32 cellular contexts compared by ENCODE assay signal in the genomic region with DNA sequence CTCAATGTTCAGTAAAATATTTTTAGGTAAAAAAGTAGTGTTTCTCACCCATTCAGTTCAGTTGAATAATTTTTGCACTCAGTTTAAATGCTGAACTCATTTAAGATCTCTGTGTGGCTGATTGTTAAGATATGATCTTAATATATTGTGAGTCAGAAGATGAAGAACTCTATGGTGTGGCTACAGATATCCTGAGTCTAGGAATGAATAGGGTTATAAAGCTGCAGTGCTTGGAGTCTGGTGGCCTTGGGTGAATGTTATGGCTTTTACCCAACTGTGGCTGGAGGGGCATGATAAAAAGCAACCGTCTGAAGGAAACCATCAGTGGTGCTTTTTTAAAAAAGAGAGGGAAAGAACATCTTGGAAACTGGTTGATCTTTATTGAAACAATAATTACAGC.
"Had no signal": no experiment of that assay in that cellular context is flagged by ENCODE, and none has a peak within 500 bp of the region (broad histone marks: within the 10 kb centered on the region; RNA-seq: fewer than 3 reads in every experiment).

No MANE protein-coding gene starts in this region.

- H3K4me3 ChIP-seq: breast epithelium, cardiac muscle cell, colonic mucosa, esophagus squamous epithelium, gastroesophageal sphincter, heart right ventricle had no signal

- H3K36me3 ChIP-seq: breast epithelium, cardiac muscle cell, colonic mucosa, WERI-Rb-1 had no signal

- DNase-seq: activated B cell treated with CpG ODN at 0.5 μM for 24 hours; activated CD4-positive, alpha-beta T cell treated with anti-CD3 and anti-CD28 coated beads for 48 hours; activated CD4-positive, alpha-beta T cell treated with anti-CD3 and anti-CD28 coated beads, Interleukin-2, amount 50 U/mL, for 1 hour; activated CD4-positive, alpha-beta T cell treated with anti-CD3 and anti-CD28 coated beads, Interleukin-2, amount 50 U/mL, for 48 hours; activated CD8-positive, alpha-beta memory T cell treated with anti-CD3 and anti-CD28 coated beads for 24 hours; activated CD8-positive, alpha-beta T cell treated with anti-CD3 and anti-CD28 coated beads for 36 hours; activated effector memory CD4-positive, alpha-beta T cell treated with anti-CD3 and anti-CD28 coated beads, Interleukin-2, amount 50 U/mL, for 16 hours; activated naive CD4-positive, alpha-beta T cell treated with anti-CD3 and anti-CD28 coated beads for 36 hours; activated naive CD8-positive, alpha-beta T cell treated with anti-CD3 and anti-CD28 coated beads, Interleukin-2, amount 10 ng/mL, durations not matched to agents 7 days and 5 days; activated T-cell treated with anti-CD3 and anti-CD28 coated beads, Interleukin-2, amount 50 U/mL, for 4 hours; amniotic stem cell; anterior cingulate cortex; central memory CD4-positive, alpha-beta T cell; cerebellar nuclear complex; colonic mucosa; effector CD8-positive, alpha-beta T cell; esophagus squamous epithelium; foreskin melanocyte; heart right ventricle; T-helper 1 cell; T-helper 17 cell; T1000; WERI-Rb-1 had no signal

- H3K4me1 Mint-ChIP-seq: activated B cell treated with CpG ODN at 0.5 μM for 24 hours; activated naive CD8-positive, alpha-beta T cell treated with anti-CD3 and anti-CD28 coated beads, Interleukin-2, amount 10 ng/mL, durations not matched to agents 7 days and 5 days; brain had no signal

- H3K27ac ChIP-seq: breast epithelium, cardiac muscle cell, colonic mucosa, epithelial cell of prostate, esophagus squamous epithelium, gastroesophageal sphincter, heart right ventricle, WERI-Rb-1 had no signal

- H3K27ac Mint-ChIP-seq: activated B cell treated with CpG ODN at 0.5 μM for 24 hours; activated CD8-positive, alpha-beta T cell treated with anti-CD3 and anti-CD28 coated beads for 36 hours; activated naive CD4-positive, alpha-beta T cell treated with anti-CD3 and anti-CD28 coated beads for 36 hours; activated naive CD4-positive, alpha-beta T cell treated with anti-CD3 and anti-CD28 coated beads, Interleukin-2, amount 50 U/mL, for 72 hours; activated naive CD8-positive, alpha-beta T cell treated with anti-CD3 and anti-CD28 coated beads, Interleukin-2, amount 10 ng/mL, durations not matched to agents 7 days and 5 days; activated T-helper 2 cell treated with anti-CD3 and anti-CD28 coated beads, Interferon-gamma antibody, Interleukin-2, Interleukin-4, amounts not matched to agents 10 μg/mL and 5 μg/mL and 100 μg/mL, durations not matched to agents 14 hours and 24 hours and 36 hours; brain; T-helper 17 cell; T-helper 2 cell treated with Interferon-gamma antibody and Interleukin-4, amounts not matched to agents 5 μg/mL and 100 μg/mL, for 36 hours had no signal

- H3K36me3 Mint-ChIP-seq: activated naive CD4-positive, alpha-beta T cell treated with anti-CD3 and anti-CD28 coated beads, Interleukin-2, amount 50 U/mL, for 72 hours; activated naive CD8-positive, alpha-beta T cell treated with anti-CD3 and anti-CD28 coated beads, Interleukin-2, amount 10 ng/mL, durations not matched to agents 7 days and 5 days had no signal

- H3K9me3 Mint-ChIP-seq: activated B cell treated with CpG ODN at 0.5 μM for 24 hours; activated CD8-positive, alpha-beta T cell treated with anti-CD3 and anti-CD28 coated beads for 36 hours; activated naive CD4-positive, alpha-beta T cell treated with anti-CD3 and anti-CD28 coated beads for 36 hours; activated naive CD4-positive, alpha-beta T cell treated with anti-CD3 and anti-CD28 coated beads, Interleukin-2, amount 50 U/mL, for 72 hours; activated naive CD8-positive, alpha-beta T cell treated with anti-CD3 and anti-CD28 coated beads, Interleukin-2, amount 10 ng/mL, durations not matched to agents 7 days and 5 days; activated T-cell treated with anti-CD3 and anti-CD28 coated beads, Interleukin-2, amount 50 U/mL, for 4 hours; activated T-helper 2 cell treated with anti-CD3 and anti-CD28 coated beads, Interferon-gamma antibody, Interleukin-2, Interleukin-4, amounts not matched to agents 10 μg/mL and 5 μg/mL and 100 μg/mL, durations not matched to agents 14 hours and 24 hours and 36 hours; brain; T-helper 2 cell treated with Interferon-gamma antibody and Interleukin-4, amounts not matched to agents 5 μg/mL and 100 μg/mL, for 36 hours had no signal

- H3K9me3 ChIP-seq: breast epithelium, colonic mucosa, esophagus squamous epithelium, gastroesophageal sphincter, heart right ventricle had no signal

- ATAC-seq: activated CD4-positive, CD25-positive, alpha-beta regulatory T cell treated with anti-CD3 and anti-CD28 coated beads, Interleukin-2, amount 50 U/mL, for 24 hours; activated CD8-positive, alpha-beta T cell treated with anti-CD3 and anti-CD28 coated beads for 36 hours; activated naive CD4-positive, alpha-beta T cell treated with anti-CD3 and anti-CD28 coated beads, Interleukin-2, amount 50 U/mL, for 72 hours; activated T-cell treated with anti-CD3 and anti-CD28 coated beads, Interleukin-2, amount 50 U/mL, for 4 hours; gastroesophageal sphincter; heart right ventricle; T-helper 17 cell had no signal

- H3K4me1 ChIP-seq: breast epithelium, colonic mucosa, esophagus squamous epithelium, gastroesophageal sphincter, heart right ventricle had no signal

- H3K4me3 Mint-ChIP-seq: activated B cell treated with CpG ODN at 0.5 μM for 24 hours; activated CD8-positive, alpha-beta T cell treated with anti-CD3 and anti-CD28 coated beads for 36 hours; activated naive CD4-positive, alpha-beta T cell treated with anti-CD3 and anti-CD28 coated beads for 36 hours; activated naive CD8-positive, alpha-beta T cell treated with anti-CD3 and anti-CD28 coated beads, Interleukin-2, amount 10 ng/mL, durations not matched to agents 7 days and 5 days; activated T-cell treated with anti-CD3 and anti-CD28 coated beads, Interleukin-2, amount 50 U/mL, for 4 hours; brain; T-helper 17 cell; T-helper 2 cell treated with Interferon-gamma antibody and Interleukin-4, amounts not matched to agents 5 μg/mL and 100 μg/mL, for 36 hours had no signal

- H3K27me3 ChIP-seq: breast epithelium, cardiac muscle cell, colonic mucosa, esophagus squamous epithelium, gastroesophageal sphincter, heart right ventricle had no signal
